Comparison of ENCODE assay signal across 8 cellular contexts in the genomic region with DNA sequence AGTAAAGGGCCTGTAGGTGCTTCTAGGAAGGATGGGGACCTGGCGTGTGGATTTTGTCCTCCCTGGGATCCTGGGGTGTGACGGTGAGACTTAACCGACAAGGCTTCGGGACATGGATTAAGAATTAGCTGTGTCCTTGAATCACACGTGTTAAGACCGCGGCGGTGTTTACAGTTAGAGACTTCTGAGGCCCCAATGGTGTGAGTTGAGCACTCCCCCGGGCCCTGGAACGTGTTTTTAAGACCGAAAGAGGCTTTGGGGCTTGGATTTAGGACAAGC. TPM values are rescaled to one million over a fixed set of nuclear protein-coding genes. Genes with fewer than 3 reads are reported as not detected.
DNase-seq lines count a peak whose midpoint lies in the region; ATAC-seq, FAIRE-seq and TF ChIP-seq lines count a peak whose summit lies in the region.

No MANE protein-coding gene starts in this region.

- no peaks in the 10 kb centered on the region for H3K36me3 ChIP-seq in cardiac muscle cell
- no peaks in the 10 kb centered on the region for H3K36me3 ChIP-seq in body of pancreas (replicated peaks in 1 of 2; ENCODE audit: insufficient read depth in 1 of 2, low read depth in 2 of 2)
- H3K36me3 ChIP-seq in lower lobe of right lung = no peaks in the 10 kb centered on the region
- no peaks in the 10 kb centered on the region for H3K36me3 ChIP-seq in upper lobe of left lung

- H3K9me3 ChIP-seq in cardiac muscle cell (ENCODE audit: low read depth) (no peaks in the 10 kb centered on the region), body of pancreas (no peaks in the 10 kb centered on the region), lower lobe of right lung (no peaks in the 10 kb centered on the region), upper lobe of left lung (no peaks in the 10 kb centered on the region)

- TF ChIP-seq CTCF in cardiac muscle cell (IDR thresholded peaks at IDR 0.05; ENCODE audit: low read depth, low read length) (no peak), body of pancreas (IDR thresholded peaks at IDR 0.05) (no peak), lower lobe of right lung (IDR thresholded peaks at IDR 0.05) (no peak), upper lobe of left lung (IDR thresholded peaks at IDR 0.05) (no peak)

- H3K27ac ChIP-seq in cardiac muscle cell (peak overlapping the region; percentile 75), body of pancreas (peak overlapping the region; percentile 69 to 94 (median 85)), lower lobe of right lung (peak overlapping the region; percentile 84), upper lobe of left lung (peak overlapping the region; percentile 70 to 90 (median 86))

- peaks cover 11% of the 10 kb centered on the region for H3K4me1 ChIP-seq in cardiac muscle cell (ENCODE audit: low read depth)
- H3K4me1 ChIP-seq in body of pancreas = peaks cover 33% of the 10 kb centered on the region
- H3K4me1 ChIP-seq in lower lobe of right lung = peaks cover 36% of the 10 kb centered on the region
- peaks cover 23 to 55% (median 31%) of the 10 kb centered on the region in 4 donors for H3K4me1 ChIP-seq in upper lobe of left lung

- FAIRE-seq in GM19239 (lab: Jason Lieb, UNC) (no peak), GM12892 (lab: Jason Lieb, UNC) (no peak)

- WGBS in body of pancreas, 2 donors = 4 to 5% methylated on average over 4 to 11 of the region's 11 CpGs
- 2 to 9% methylated on average over 8 to 10 of the region's 11 CpGs for WGBS in upper lobe of left lung, 2 donors

- H3K4me3 ChIP-seq in cardiac muscle cell = peak overlapping the region; percentile 74
- H3K4me3 ChIP-seq in body of pancreas = peak overlapping the region in 1 of 2 donors; percentile 43
- H3K4me3 ChIP-seq in lower lobe of right lung = peak overlapping the region; percentile 79
- H3K4me3 ChIP-seq in upper lobe of left lung = peak overlapping the region; percentile 91 to 98 (median 96)

- intact Hi-C loops in cardiac septum (cut with DNase I) (loop anchor here (5.0 kb wide), 2 partner anchors 77 to 122 kb away; a partner anchor contains a TSS), body of pancreas (cut with DNase I) (no loop called here), lower lobe of right lung (cut with DNase I) (no loop called here)

- DNase-seq in cardiac muscle cell (ENCODE audit: low read depth in 1 of 2, low spot score in 1 of 2) = no peak
- DNase-seq in cardiac septum (ENCODE audit: low spot score) = no peak
- DNase-seq in body of pancreas = no peak
- DNase-seq in lower lobe of right lung = no peak
- DNase-seq in upper lobe of left lung = no peak
- DNase-seq in H4 (ENCODE audit: low spot score) = no peak
- DNase-seq in GM19239 (ENCODE audit: insufficient read length, low spot score) = no peak
- no peak for DNase-seq in GM12892 (ENCODE audit: insufficient read length)

- H3K27me3 ChIP-seq in cardiac muscle cell (peaks cover under 1% of the 10 kb centered on the region), body of pancreas (no peaks in the 10 kb centered on the region), lower lobe of right lung (ENCODE audit: low read depth) (no peaks in the 10 kb centered on the region), upper lobe of left lung (no peaks in the 10 kb centered on the region)

- no peak for TF ChIP-seq POLR2A in body of pancreas (IDR thresholded peaks at IDR 0.05)
- no peak for TF ChIP-seq POLR2A in upper lobe of left lung (IDR thresholded peaks at IDR 0.05)
- TF ChIP-seq POLR2A in GM12892 (IDR thresholded peaks at IDR 0.05; ENCODE audit: low read depth, low read length) = no peak

- no peak for TF ChIP-seq EP300 in upper lobe of left lung (IDR thresholded peaks at IDR 0.05)

- peak; percentile 0 for ATAC-seq in body of pancreas
- ATAC-seq in lower lobe of right lung = peak in 1 of 2 donors; percentile 0
- no peak for ATAC-seq in upper lobe of left lung (ENCODE audit: low FRiP score in 2 of 2)

RNA-seq across cellular contexts. Expression of a gene that starts 1.3 kb away (rescaled TPM):
- 28.5 and 40.4 TPM in 2 replicates for total RNA-seq in cardiac muscle cell
- polyA plus RNA-seq in cardiac muscle cell = 30.1 and 31.8 TPM in 2 replicates
- total RNA-seq in cardiac septum = 35.9 TPM
- 10 to 100 TPM; 21.1 to 25.7 TPM for total RNA-seq in body of pancreas
- 27.0 TPM for total RNA-seq in lower lobe of right lung
- total RNA-seq in upper lobe of left lung = 10 to 100 TPM; 21.0 to 88.0 (median 30.8) TPM
- 3.6 and 4.8 TPM in 2 replicates for total RNA-seq in H4 (2014; rRNA removed; shearing (Covaris generic))
- 1.4 TPM for polyA plus RNA-seq in GM12892 (2012; ENCODE audit: missing spikeins)

RNA-seq across cellular contexts. Expression of a gene that starts 8.3 kb away (rescaled TPM):
- total RNA-seq in cardiac muscle cell (not detected in 2 replicates), cardiac septum (0.59 TPM), body of pancreas (not detected), lower lobe of right lung (not detected), upper lobe of left lung (not detected)
- polyA plus RNA-seq in cardiac muscle cell = 0.16 TPM in 1 of 2 replicates, not detected in the other
- not detected in 2 replicates for total RNA-seq in H4 (2014; rRNA removed; shearing (Covaris generic))
- polyA plus RNA-seq in GM12892 (2012; ENCODE audit: missing spikeins) = not detected

RNA-seq across cellular contexts. Expression of a gene that starts 20.6 kb away (rescaled TPM):
- total RNA-seq in cardiac muscle cell (3.2 and 3.3 TPM in 2 replicates), cardiac septum (not detected), body of pancreas (under 1 TPM in 1 of 2 donors, not detected in 1; 0.52 TPM), lower lobe of right lung (not detected), upper lobe of left lung (under 1 TPM in 1 of 6 donors, not detected in 5; 0.14 TPM)
- 5.7 and 6.0 TPM in 2 replicates for polyA plus RNA-seq in cardiac muscle cell
- 0.27 and 1.1 TPM in 2 replicates for total RNA-seq in H4 (2014; rRNA removed; shearing (Covaris generic))
- polyA plus RNA-seq in GM12892 (2012; ENCODE audit: missing spikeins) = not detected

RNA-seq across cellular contexts. Expression of a gene that starts 42.4 kb away (rescaled TPM):
- 150 and 177 TPM in 2 replicates for total RNA-seq in cardiac muscle cell
- polyA plus RNA-seq in cardiac muscle cell = 116 and 118 TPM in 2 replicates
- 24.8 TPM for total RNA-seq in cardiac septum
- total RNA-seq in body of pancreas = 10 to 100 TPM; 64.9 to 82.7 TPM
- 89.4 TPM for total RNA-seq in lower lobe of right lung
- 100 to 1,000 TPM in 3 of 6 donors, 10 to 100 TPM in 3; 50.6 to 117 (median 99.7) TPM for total RNA-seq in upper lobe of left lung
- total RNA-seq in H4 (2014; rRNA removed; shearing (Covaris generic)) = 80.9 and 96.4 TPM in 2 replicates
- 37.2 TPM for polyA plus RNA-seq in GM12892 (2012; ENCODE audit: missing spikeins)

RNA-seq across cellular contexts. Expression of a gene that starts 49.2 kb away (rescaled TPM):
- 133 and 148 TPM in 2 replicates for total RNA-seq in cardiac muscle cell
- polyA plus RNA-seq in cardiac muscle cell = 130 and 148 TPM in 2 replicates
- total RNA-seq in cardiac septum = 14.3 TPM
- total RNA-seq in body of pancreas = 10 to 100 TPM; 33.3 to 34.8 TPM
- total RNA-seq in lower lobe of right lung = 45.3 TPM
- 10 to 100 TPM; 25.1 to 55.2 (median 49.1) TPM for total RNA-seq in upper lobe of left lung
- 155 and 216 TPM in 2 replicates for total RNA-seq in H4 (2014; rRNA removed; shearing (Covaris generic))
- polyA plus RNA-seq in GM12892 (2012; ENCODE audit: missing spikeins) = 13.6 TPM
